ENCODE assay signal across 30 cellular contexts in genomic region chr2:26526105-26526504, GRCh38. TPM values are rescaled to one million over a fixed set of nuclear protein-coding genes. Genes with fewer than 3 reads are reported as not detected.
"Had no signal": no experiment of that assay in that cellular context is flagged by ENCODE, and none has a peak within 500 bp of the region (broad histone marks: within the 10 kb centered on the region; RNA-seq: fewer than 3 reads in every experiment).

No MANE protein-coding gene starts in this region.

- H3K36me3 ChIP-seq: ascending aorta, cardiac muscle cell had no signal

- H3K4me3 ChIP-seq: ascending aorta, cardiac muscle cell had no signal

- DNase-seq: activated B cell treated with CpG ODN at 0.5 μM for 24 hours; activated CD4-positive, alpha-beta memory T cell treated with anti-CD3 and anti-CD28 coated beads, Interleukin-2, amount 10 ng/mL, durations not matched to agents 7 days and 5 days; activated CD4-positive, alpha-beta T cell treated with anti-CD3 and anti-CD28 coated beads for 48 hours; activated CD4-positive, alpha-beta T cell treated with anti-CD3 and anti-CD28 coated beads, Interleukin-2, amount 10 ng/mL, durations not matched to agents 7 days and 5 days; activated CD4-positive, alpha-beta T cell treated with anti-CD3 and anti-CD28 coated beads, Interleukin-2, amount 50 U/mL, for 48 hours; activated CD4-positive, CD25-positive, alpha-beta regulatory T cell treated with anti-CD3 and anti-CD28 coated beads, Interleukin-2, amount 50 U/mL, for 72 hours; activated CD8-positive, alpha-beta memory T cell treated with anti-CD3 and anti-CD28 coated beads for 24 hours; activated CD8-positive, alpha-beta memory T cell treated with anti-CD3 and anti-CD28 coated beads, Interleukin-2, amount 10 ng/mL, durations not matched to agents 7 days and 5 days; activated CD8-positive, alpha-beta memory T cell treated with anti-CD3 and anti-CD28 coated beads, Interleukin-2, amount 50 U/mL, for 48 hours; activated CD8-positive, alpha-beta T cell treated with anti-CD3 and anti-CD28 coated beads, Interleukin-2, amount 10 ng/mL, durations not matched to agents 7 days and 5 days; activated effector memory CD4-positive, alpha-beta T cell treated with Interleukin-2 at 50 U/mL for 16 hours; activated gamma-delta T cell; activated naive CD4-positive, alpha-beta T cell treated with anti-CD3 and anti-CD28 coated beads, Interleukin-2, amount 10 ng/mL, durations not matched to agents 7 days and 5 days; activated naive CD4-positive, alpha-beta T cell treated with Interleukin-2 at 50 U/mL for 16 hours; activated naive CD8-positive, alpha-beta T cell treated with anti-CD3 and anti-CD28 coated beads, Interleukin-2, amount 10 ng/mL, durations not matched to agents 7 days and 5 days; activated naive CD8-positive, alpha-beta T cell treated with anti-CD3 and anti-CD28 coated beads, Interleukin-2, amount 50 U/mL, for 24 hours; activated T-cell treated with anti-CD3 and anti-CD28 coated beads, Interleukin-2, amount 50 U/mL, for 48 hours; amygdala; anterior cingulate cortex; caudate nucleus; cerebellar nuclear complex; T-helper 1 cell; T-helper 2 cell; T-helper 9 cell had no signal

- H3K27ac ChIP-seq: ascending aorta, cardiac muscle cell, VCaP had no signal

- H3K27me3 ChIP-seq: ascending aorta, cardiac muscle cell had no signal

- H3K9me3 ChIP-seq: ascending aorta had no signal

- H3K4me1 ChIP-seq: ascending aorta had no signal

- ATAC-seq: activated CD8-positive, alpha-beta memory T cell treated with anti-CD3 and anti-CD28 coated beads, Interleukin-2, amount 10 ng/mL, durations not matched to agents 7 days and 5 days; activated CD8-positive, alpha-beta T cell treated with anti-CD3 and anti-CD28 coated beads, Interleukin-2, amount 10 ng/mL, durations not matched to agents 7 days and 5 days; activated naive CD8-positive, alpha-beta T cell treated with anti-CD3 and anti-CD28 coated beads, Interleukin-2, amount 50 U/mL, for 24 hours had no signal

- FAIRE-seq: bronchial epithelial cell, TTC549 had no signal

RNA-seq across cellular contexts. Expression of gene OTOF, which starts 48.2 kb away (rescaled TPM):
- total RNA-seq: activated B cell treated with CpG ODN at 0.5 μM for 24 hours, ascending aorta, bronchial epithelial cell, cardiac muscle cell, chondrocyte had no signal
- polyA plus RNA-seq: cardiac muscle cell had no signal
